17 cellular contexts compared by ENCODE assay signal in the genomic region with DNA sequence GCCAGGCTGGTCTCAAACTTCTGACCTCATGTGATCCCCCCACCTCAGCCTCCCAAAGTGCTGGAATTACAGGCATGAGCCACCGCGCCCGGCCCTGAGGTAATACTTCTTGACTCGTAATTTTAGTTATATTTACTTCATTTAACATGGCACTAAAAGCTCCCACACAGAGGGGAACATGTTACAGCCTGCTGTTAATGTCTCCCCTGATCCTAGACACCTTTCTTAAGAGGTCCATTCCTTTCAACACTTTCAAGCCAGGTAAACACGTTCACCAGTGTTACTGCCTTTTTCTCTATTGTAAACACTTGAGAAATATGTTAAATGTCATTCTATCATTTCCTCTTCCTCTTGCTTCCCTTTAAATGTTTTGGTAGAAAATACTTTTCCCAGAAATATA.
"Had no signal": no experiment of that assay in that cellular context is flagged by ENCODE, and none has a peak within 500 bp of the region (broad histone marks: within the 10 kb centered on the region; RNA-seq: fewer than 3 reads in every experiment).

No MANE protein-coding gene starts in this region.

- H3K4me3 ChIP-seq: gastroesophageal sphincter had no signal

- H3K9me3 Mint-ChIP-seq: activated CD4-positive, alpha-beta T cell treated with anti-CD3 and anti-CD28 coated beads, Interleukin-2, amount 10 ng/mL, durations not matched to agents 24 days and 14 days; activated naive CD8-positive, alpha-beta T cell treated with anti-CD3 and anti-CD28 coated beads, Interleukin-2, amount 10 ng/mL, durations not matched to agents 7 days and 5 days; dendritic cell treated with granulocyte-macrophage colony-stimulating factor and Interleukin-4, amounts not matched to agents 40 ng/mL and 50 ng/mL, for 4 days; naive B cell; stimulated activated effector memory CD8-positive, alpha-beta T cell treated with anti-CD3 and anti-CD28 coated beads, Interleukin-12 subunit alpha, Interleukin-12 subunit beta, amount 100 ng/mL, for 72 hours; T-helper 2 cell treated with Interferon-gamma antibody and Interleukin-4, amounts not matched to agents 5 μg/mL and 100 μg/mL, for 36 hours had no signal

- H3K36me3 Mint-ChIP-seq: activated naive CD8-positive, alpha-beta T cell treated with anti-CD3 and anti-CD28 coated beads, Interleukin-2, amount 10 ng/mL, durations not matched to agents 7 days and 5 days; naive B cell; stimulated activated effector memory CD8-positive, alpha-beta T cell treated with anti-CD3 and anti-CD28 coated beads, Interleukin-12 subunit alpha, Interleukin-12 subunit beta, amount 100 ng/mL, for 72 hours had no signal

- H2AFZ ChIP-seq: parathyroid adenoma had no signal

- H3K4me1 Mint-ChIP-seq: activated CD4-positive, alpha-beta T cell treated with anti-CD3 and anti-CD28 coated beads, Interleukin-2, amount 10 ng/mL, durations not matched to agents 24 days and 14 days; activated naive CD8-positive, alpha-beta T cell treated with anti-CD3 and anti-CD28 coated beads, Interleukin-2, amount 10 ng/mL, durations not matched to agents 7 days and 5 days; naive B cell; stimulated activated effector memory CD8-positive, alpha-beta T cell treated with anti-CD3 and anti-CD28 coated beads, Interleukin-12 subunit alpha, Interleukin-12 subunit beta, amount 100 ng/mL, for 72 hours had no signal

- H3K4me3 Mint-ChIP-seq: activated CD4-positive, alpha-beta T cell treated with anti-CD3 and anti-CD28 coated beads, Interleukin-2, amount 10 ng/mL, durations not matched to agents 24 days and 14 days; activated naive CD8-positive, alpha-beta T cell treated with anti-CD3 and anti-CD28 coated beads, Interleukin-2, amount 10 ng/mL, durations not matched to agents 7 days and 5 days; dendritic cell treated with granulocyte-macrophage colony-stimulating factor and Interleukin-4, amounts not matched to agents 40 ng/mL and 50 ng/mL, for 4 days; stimulated activated effector memory CD8-positive, alpha-beta T cell treated with anti-CD3 and anti-CD28 coated beads, Interleukin-12 subunit alpha, Interleukin-12 subunit beta, amount 100 ng/mL, for 72 hours; T-helper 2 cell treated with Interferon-gamma antibody and Interleukin-4, amounts not matched to agents 5 μg/mL and 100 μg/mL, for 36 hours had no signal

- H3K9ac ChIP-seq: parathyroid adenoma had no signal

- H3K36me3 ChIP-seq: gastroesophageal sphincter, neutrophil had no signal

- H3K79me2 ChIP-seq: parathyroid adenoma had no signal

- H3K4me1 ChIP-seq: gastroesophageal sphincter, parathyroid adenoma had no signal

- H3K9me3 ChIP-seq: gastroesophageal sphincter, neutrophil had no signal

- H3K27ac ChIP-seq: gastroesophageal sphincter, neutrophil, parathyroid adenoma had no signal

- ATAC-seq: gastroesophageal sphincter; left lobe of liver; stimulated activated effector memory CD8-positive, alpha-beta T cell treated with anti-CD3 and anti-CD28 coated beads, Interleukin-12 subunit alpha, Interleukin-12 subunit beta, amount 100 ng/mL, for 72 hours had no signal

- DNase-seq: activated CD4-positive, alpha-beta T cell treated with anti-CD3 and anti-CD28 coated beads, Interleukin-2, amount 10 ng/mL, durations not matched to agents 24 days and 14 days; activated CD4-positive, CD25-positive, alpha-beta regulatory T cell; activated CD8-positive, alpha-beta memory T cell treated with anti-CD3 and anti-CD28 coated beads for 24 hours; activated naive CD8-positive, alpha-beta T cell treated with anti-CD3 and anti-CD28 coated beads, Interleukin-2, amount 10 ng/mL, durations not matched to agents 7 days and 5 days; effector memory CD4-positive, alpha-beta T cell; erythroblast; islet precursor cell; naive B cell; stimulated activated CD4-positive, alpha-beta T cell treated with anti-CD3 and anti-CD28 coated beads, Interleukin-12 subunit alpha, Interleukin-12 subunit beta, amount 100 ng/mL, for 4 hours; stimulated activated CD4-positive, alpha-beta T cell treated with anti-CD3 and anti-CD28 coated beads, Interleukin-2, amount 100 ng/mL, for 24 hours had no signal

- H3K27ac Mint-ChIP-seq: activated CD4-positive, alpha-beta T cell treated with anti-CD3 and anti-CD28 coated beads, Interleukin-2, amount 10 ng/mL, durations not matched to agents 24 days and 14 days; activated naive CD8-positive, alpha-beta T cell treated with anti-CD3 and anti-CD28 coated beads, Interleukin-2, amount 10 ng/mL, durations not matched to agents 7 days and 5 days; dendritic cell treated with granulocyte-macrophage colony-stimulating factor and Interleukin-4, amounts not matched to agents 40 ng/mL and 50 ng/mL, for 4 days; naive B cell; stimulated activated effector memory CD8-positive, alpha-beta T cell treated with anti-CD3 and anti-CD28 coated beads, Interleukin-12 subunit alpha, Interleukin-12 subunit beta, amount 100 ng/mL, for 72 hours; T-helper 2 cell treated with Interferon-gamma antibody and Interleukin-4, amounts not matched to agents 5 μg/mL and 100 μg/mL, for 36 hours had no signal

- H3K27me3 ChIP-seq: gastroesophageal sphincter, neutrophil had no signal
